17 cellular contexts compared by ENCODE assay signal in genomic region chr7:35250941-35251340, GRCh38. TPM values are rescaled to one million over a fixed set of nuclear protein-coding genes. Genes with fewer than 3 reads are reported as not detected.
DNase-seq lines count a peak whose midpoint lies in the region; ATAC-seq and TF ChIP-seq lines count a peak whose summit lies in the region.
"Had no signal": no experiment of that assay in that cellular context is flagged by ENCODE, and none has a peak within 500 bp of the region (broad histone marks: within the 10 kb centered on the region; RNA-seq: fewer than 3 reads in every experiment).

No MANE protein-coding gene starts in this region.

- CTCF ChIA-PET in SK-N-SH (lab: Yijun Ruan, JAX): interaction anchor here (1.2 to 2.1 kb wide), 3 partner anchors 10 to 287 kb away, joined by 4 to 7 read pairs (median 6); no protein-coding TSS in a partner anchor

- H3K4me1 ChIP-seq in SK-N-SH (ENCODE audit: control insufficient read depth in 1 of 2, insufficient read depth in 2 of 2, low read depth in 1 of 2, low read length in 1 of 2) (peaks cover 17 to 60% of the 10 kb centered on the region in 2 experiments), prostate gland (replicated peaks) (no peaks in the 10 kb centered on the region)

- no peak for TF ChIP-seq EP300 in SK-N-SH (IDR thresholded peaks at IDR 0.05; ENCODE audit: borderline replicate concordance in 1 of 2, low read depth in 1 of 2, low read length in 1 of 2)

- H3K4me3 ChIP-seq in SK-N-SH (ENCODE audit: low read depth in 2 of 2, low read length in 1 of 2) (peak overlapping the region in 1 of 2 experiments; percentile 20; a peak in 1 of 4 replicates), prostate gland (no peak overlapping the region)
- H3K4me3 ChIP-seq: BLaER1, GM23248, K562 had no signal

- H3K9me3 ChIP-seq in SK-N-SH (no peaks in the 10 kb centered on the region), prostate gland (peaks cover 5% of the 10 kb centered on the region)

- no peak overlapping the region for H3K27ac ChIP-seq in SK-N-SH (ENCODE audit: low read depth in 2 of 2, low read length in 1 of 2)
- H3K27ac ChIP-seq in prostate gland: no peak overlapping the region
- H3K27ac ChIP-seq: BLaER1, GM23248 had no signal

- intact Hi-C loops in left ventricle myocardium superior (cut with micrococcal nuclease): loop anchor here (10.0 kb wide), 1 partner anchor 174 kb away; no protein-coding TSS in a partner anchor
- intact Hi-C loops in prostate gland (cut with DNase I): no loop called here

- POLR2A ChIA-PET in SK-N-SH (lab: Yijun Ruan, JAX): no interaction called here

- H3F3A ChIP-seq in SK-N-SH (replicated peaks; ENCODE audit: insufficient read depth): peaks cover 4% of the 10 kb centered on the region

- H3K36me3 ChIP-seq in SK-N-SH (replicated peaks in 1 of 2; ENCODE audit: control insufficient read depth in 1 of 2, insufficient read depth in 2 of 2, low read length in 1 of 2) (peaks cover 10 to 16% of the 10 kb centered on the region in 2 experiments), prostate gland (no peaks in the 10 kb centered on the region)
- H3K36me3 ChIP-seq: BLaER1 had no signal

- ATAC-seq in SK-N-SH treated with all-trans-retinoic acid at 6 μM for 48 hours: no peak
- peak; percentile 14 for ATAC-seq in left ventricle myocardium superior
- ATAC-seq: K562, PC-3 had no signal

- TF ChIP-seq CTCF in SK-N-SH (IDR thresholded peaks at IDR 0.05) (no peak), prostate gland (IDR thresholded peaks at IDR 0.05) (no peak)

- no peak for DNase-seq in SK-N-SH
- DNase-seq in amniotic epithelial cell (ENCODE audit: low read depth): peak; percentile 42
- no peak for DNase-seq in left ventricle myocardium superior
- peak; percentile 21 for DNase-seq in retina
- DNase-seq in stimulated activated CD4-positive, alpha-beta T cell treated with anti-CD3 and anti-CD28 coated beads, Interleukin-4, amount 100 ng/mL, for 1 hour: no peak
- DNase-seq in putamen (ENCODE audit: low spot score): no peak
- DNase-seq in prostate gland (ENCODE audit: low spot score): no peak
- DNase-seq: 8988T, DND-41, GM23248, NCI-H1417 treated with DMSO at 0.1 percent for 48 hours, NCI-H1930, NCI-H510A, PC-3 had no signal

- no peak overlapping the region for H3K9ac ChIP-seq in SK-N-SH
- H3K9ac ChIP-seq: BLaER1, GM23248 had no signal

- H3K27me3 ChIP-seq in SK-N-SH (ENCODE audit: insufficient read depth): no peaks in the 10 kb centered on the region
- H3K27me3 ChIP-seq in prostate gland (replicated peaks; ENCODE audit: insufficient read depth): peaks cover 30% of the 10 kb centered on the region

- TF ChIP-seq RAD21 in SK-N-SH (IDR thresholded peaks at IDR 0.05; ENCODE audit: low read length): no peak

- no peaks in the 10 kb centered on the region for H3K9me2 ChIP-seq in SK-N-SH

- H2AFZ ChIP-seq in SK-N-SH (ENCODE audit: low read depth): no peak overlapping the region
- H2AFZ ChIP-seq: GM23248 had no signal

- 90% methylated on average over 1 of the region's 1 CpG for WGBS in SK-N-SH (ENCODE audit: low lambda C conversion rate)
- 24% methylated on average over 1 of the region's 1 CpG for WGBS in prostate gland

- peak overlapping the region; percentile 98 for H3K4me2 ChIP-seq in SK-N-SH
- H3K4me2 ChIP-seq: BLaER1 had no signal

- H4K20me1 ChIP-seq in SK-N-SH (ENCODE audit: insufficient read depth): no peaks in the 10 kb centered on the region; the same call in 1 of the 2 replicates
- H4K20me1 ChIP-seq: BLaER1 had no signal

- peaks cover 36% of the 10 kb centered on the region for H3K79me2 ChIP-seq in SK-N-SH (ENCODE audit: insufficient read depth)

- TF ChIP-seq POLR2A in prostate gland (IDR thresholded peaks at IDR 0.05): no peak

TF ChIP-seq in SK-N-SH, 30 proteins besides CTCF, POLR2A, EP300 and RAD21:
- TF ChIP-seq CHD2 (IDR thresholded peaks at IDR 0.05; ENCODE audit: low read length, partially characterized antibody): no peak
- TF ChIP-seq RXRA (IDR thresholded peaks at IDR 0.05; ENCODE audit: borderline replicate concordance, low read depth): no peak
- TF ChIP-seq TCF12 (IDR thresholded peaks at IDR 0.05): no peak
- no peak for TF ChIP-seq USF1 (IDR thresholded peaks at IDR 0.05; ENCODE audit: borderline replicate concordance, low read depth)
- no peak for TF ChIP-seq FOSL2 (IDR thresholded peaks at IDR 0.05; ENCODE audit: borderline replicate concordance, low read depth)
- TF ChIP-seq GABPA (IDR thresholded peaks at IDR 0.05; ENCODE audit: low read depth): no peak
- TF ChIP-seq SIN3A (IDR thresholded peaks at IDR 0.05; ENCODE audit: borderline replicate concordance, low read depth, low read length): no peak
- TF ChIP-seq POLR2AphosphoS5 (IDR thresholded peaks at IDR 0.05; ENCODE audit: low read depth, low read length): no peak
- TF ChIP-seq GATA2 (CRISPR knock-in tag; IDR thresholded peaks at IDR 0.05): no peak

TF ChIP-seq in SK-N-SH treated with all-trans-retinoic acid at 6 μM for 48 hours, 23 proteins besides CTCF, POLR2A, EP300 and RAD21 (continues in another document):
- no peak for TF ChIP-seq ZNF70 (CRISPR knock-in tag; IDR thresholded peaks at IDR 0.05)
- TF ChIP-seq TSHZ2 (CRISPR knock-in tag; IDR thresholded peaks at IDR 0.05): no peak
- no peak for TF ChIP-seq BACH2 (CRISPR knock-in tag; IDR thresholded peaks at IDR 0.05; ENCODE audit: borderline replicate concordance)
- no peak for TF ChIP-seq PATZ1 (CRISPR knock-in tag; IDR thresholded peaks at IDR 0.05; ENCODE audit: borderline replicate concordance)
- TF ChIP-seq TOX (CRISPR knock-in tag; IDR thresholded peaks at IDR 0.05; ENCODE audit: borderline replicate concordance): no peak
- no peak for TF ChIP-seq ZC3H10 (CRISPR knock-in tag; IDR thresholded peaks at IDR 0.05)
- TF ChIP-seq OSR1 (CRISPR knock-in tag; IDR thresholded peaks at IDR 0.05): no peak
- TF ChIP-seq ZNF8 (CRISPR knock-in tag; IDR thresholded peaks at IDR 0.05): no peak
- TF ChIP-seq CSRNP3 (CRISPR knock-in tag; IDR thresholded peaks at IDR 0.05): no peak

RNA-seq across cellular contexts. Expression of gene TBX20, which starts 3.0 kb away (rescaled TPM):
- 1.0 and 1.5 TPM in 2 replicates for polyA plus RNA-seq in SK-N-SH (2012; rRNA removed)
- 0.62 and 0.80 TPM in 2 replicates for polyA plus RNA-seq in SK-N-SH (2012; cell fraction: cytosol; rRNA removed)
- polyA plus RNA-seq in SK-N-SH (2012; cell fraction: nucleus; rRNA removed): 1.0 and 1.1 TPM in 2 replicates
- total RNA-seq in left ventricle myocardium superior (193 TPM), prostate gland (1 to 10 TPM in 1 of 2 donors, not detected in 1; 1.2 TPM)
- total RNA-seq: GM23248, K562 had no signal
- polyA plus RNA-seq: GM23248, K562 had no signal

Comparison
In these comparisons a context has a peak if more than half of its experiments do, and no peak if none do; other contexts are left out.
1. DNase-seq: peak in amniotic epithelial cell (single experiment) and retina (single experiment); none in SK-N-SH (single experiment), left ventricle myocardium superior (single experiment), stimulated activated CD4-positive, alpha-beta T cell treated with anti-CD3 and anti-CD28 coated beads, Interleukin-4, amount 100 ng/mL, for 1 hour (single experiment), putamen (single experiment) and prostate gland (single experiment).
2. RNA of gene TBX20, which starts 3.0 kb away (total RNA-seq): 193 TPM in left ventricle myocardium superior (single experiment); 1.2 TPM in prostate gland; every median in the first group is over 10 times any median in the second.